In genomic region chr16:67182288-67182687, GRCh38 we compare ENCODE assay signal across 18 cellular contexts. TPM values are rescaled to one million over a fixed set of nuclear protein-coding genes. Genes with fewer than 3 reads are reported as not detected.
DNase-seq lines count a peak whose midpoint lies in the region; TF ChIP-seq lines count a peak whose summit lies in the region.
"Had no signal": no experiment of that assay in that cellular context is flagged by ENCODE, and none has a peak within 500 bp of the region (broad histone marks: within the 10 kb centered on the region; RNA-seq: fewer than 3 reads in every experiment).

No MANE protein-coding gene starts in this region.

- H3K4me1 Mint-ChIP-seq in mesothelial cell of epicardium, result peaks cover 31% of the 10 kb centered on the region

- no peak for TF ChIP-seq POLR2A in adrenal gland (IDR thresholded peaks at IDR 0.05)

- peak overlapping the region; percentile 71 for H3K4me3 ChIP-seq in BLaER1
- H3K4me3 ChIP-seq in Jurkat, Clone E6-1 (ENCODE audit: low read length), result peak overlapping the region; percentile 87; the same call in 1 of the 2 replicates
- H3K4me3 ChIP-seq in adrenal gland, result no peak overlapping the region
- peak overlapping the region; percentile 61 for H3K4me3 ChIP-seq in mesodermal cell (ENCODE audit: extremely low read depth, insufficient read depth, low read length, poor library complexity, severe bottlenecking)

- peak overlapping the region; percentile 86; the same call in 1 of the 2 replicates for H3K9ac ChIP-seq in BLaER1

- H3K27ac Mint-ChIP-seq in mesothelial cell of epicardium, result no peak overlapping the region
- H3K27ac Mint-ChIP-seq: natural killer cell, WTC11 had no signal

- DNase-seq in Jurkat, Clone E6-1 (ENCODE audit: low read depth, low spot score), result no peak
- DNase-seq in adrenal gland, result no peak
- DNase-seq in NAMALWA (ENCODE audit: low spot score), result no peak
- no peak for DNase-seq in activated CD4-positive, CD25-positive, alpha-beta regulatory T cell treated with anti-CD3 and anti-CD28 coated beads, Interleukin-2, amount 50 U/mL, for 72 hours
- DNase-seq in NCI-H2227 (lab: John Stamatoyannopoulos, UW; ENCODE audit: unreplicated experiment), result no peak
- DNase-seq in mesothelial cell of epicardium (ENCODE audit: low spot score in 2 of 2, unreplicated experiment in 2 of 2), result no peak
- DNase-seq: activated gamma-delta T cell treated with Interleukin-2 at 50 U/mL for 16 hours, BE2C, left ventricle myocardium inferior, natural killer cell, NCI-H1694 treated with DMSO at 0.1 percent for 48 hours, NCI-H510A treated with DMSO at 0.1 percent for 48 hours, T-helper 1 cell had no signal

- no peak overlapping the region for H3K4me3 Mint-ChIP-seq in mesothelial cell of epicardium
- H3K4me3 Mint-ChIP-seq: natural killer cell, WTC11 had no signal

- H3K4me1 ChIP-seq in BLaER1, result peaks cover 55% of the 10 kb centered on the region
- peaks cover 40 to 56% of the 10 kb centered on the region in 2 donors for H3K4me1 ChIP-seq in adrenal gland (replicated peaks in 1 of 2)
- peaks cover 21% of the 10 kb centered on the region for H3K4me1 ChIP-seq in mesodermal cell (ENCODE audit: control insufficient read depth, insufficient read depth, low read length, poor library complexity, severe bottlenecking)

- 78 to 90% (median 86%) methylated on average over 2 of the region's 2 CpGs for WGBS in adrenal gland, 4 donors
- 86 to 93% methylated on average over 2 of the region's 2 CpGs for WGBS in mesodermal cell (ENCODE audit: insufficient coverage in 2 of 2), 2 experiments

- H3K27ac ChIP-seq in BLaER1 (no peak overlapping the region), adrenal gland (peak overlapping the region in 3 of 5 donors; percentile 45 to 99 (median 99)), mesodermal cell (ENCODE audit: low read depth, low read length, severe bottlenecking) (no peak overlapping the region)

- H3K27me3 Mint-ChIP-seq in mesothelial cell of epicardium (ENCODE audit: low read depth), result peaks cover 22% of the 10 kb centered on the region

- H3K9me3 Mint-ChIP-seq in mesothelial cell of epicardium, result no peaks in the 10 kb centered on the region
- H3K9me3 Mint-ChIP-seq: natural killer cell, WTC11 had no signal

- H3K4me2 ChIP-seq in BLaER1, result peak overlapping the region; percentile 89

- H3K36me3 ChIP-seq in BLaER1 (0 out of 2 replicates have a peak, but pooled peaks cover 5% of the 10 kb centered on the region), adrenal gland (replicated peaks in 1 of 2) (no peaks in the 10 kb centered on the region), mesodermal cell (ENCODE audit: control insufficient read depth, insufficient read depth, low read length) (peaks cover 19% of the 10 kb centered on the region)
- H3K36me3 ChIP-seq: BE2C, left ventricle myocardium inferior, tibial nerve had no signal

- H3K27me3 ChIP-seq in BLaER1 (peaks cover 41% of the 10 kb centered on the region), adrenal gland (no peaks in the 10 kb centered on the region)
- H3K27me3 ChIP-seq: BE2C had no signal

- H3K9me3 ChIP-seq in BLaER1 (no peaks in the 10 kb centered on the region), adrenal gland (replicated peaks in 1 of 3) (no peaks in the 10 kb centered on the region), mesodermal cell (ENCODE audit: control insufficient read depth, low read length) (no peaks in the 10 kb centered on the region)
- H3K9me3 ChIP-seq: BE2C, left ventricle myocardium inferior, tibial nerve had no signal

- peaks cover 3% of the 10 kb centered on the region for H3K36me3 Mint-ChIP-seq in mesothelial cell of epicardium
- H3K36me3 Mint-ChIP-seq: natural killer cell had no signal

- TF ChIP-seq CTCF in adrenal gland (IDR thresholded peaks at IDR 0.05) (no peak), mesothelial cell of epicardium (IDR thresholded peaks at IDR 0.05; ENCODE audit: unreplicated experiment) (no peak)

- peaks cover 52% of the 10 kb centered on the region for H4K20me1 ChIP-seq in BLaER1

- intact Hi-C loops in adrenal gland (cut with DNase I), result no loop called here

RNA-seq across cellular contexts. Expression of gene MATCAP1, which starts 1.5 kb away (rescaled TPM):
- 53.0 TPM for polyA plus RNA-seq in Jurkat, Clone E6-1 (2012; ENCODE audit: insufficient read depth, insufficient read length)
- total RNA-seq in adrenal gland (100 to 1,000 TPM in 1 of 8 donors, 10 to 100 TPM in 7; 17.1 to 107 (median 49.8) TPM), mesothelial cell of epicardium (121 to 131 TPM (median 129 TPM) in 3 replicates)
- polyA plus RNA-seq in adrenal gland, result 100 to 1,000 TPM in 2 of 3 donors, 10 to 100 TPM in 1; 12.6 to 237 (median 112) TPM
- polyA plus RNA-seq in mesodermal cell (2013, experiment 1 of 2), result 42.3 TPM
- 36.5 TPM for polyA plus RNA-seq in mesodermal cell (2013, experiment 2 of 2)

RNA-seq across cellular contexts. Expression of gene EXOC3L1, which starts 7.6 kb away (rescaled TPM):
- polyA plus RNA-seq in Jurkat, Clone E6-1 (2012; ENCODE audit: insufficient read depth, insufficient read length), result not detected
- total RNA-seq in adrenal gland (10 to 100 TPM in 5 of 8 donors, 1 to 10 TPM in 3; 3.2 to 27.2 (median 11.8) TPM), mesothelial cell of epicardium (0.23 to 0.40 TPM in 2 of 3 replicates, not detected in the other)
- polyA plus RNA-seq in adrenal gland, result 10 to 100 TPM in 2 of 3 donors, under 1 TPM in 1; 0.71 to 26.7 (median 19.9) TPM
- polyA plus RNA-seq in mesodermal cell (2013, experiment 1 of 2), result 30.8 TPM
- polyA plus RNA-seq in mesodermal cell (2013, experiment 2 of 2), result 18.5 TPM
- total RNA-seq: H4, natural killer cell had no signal

RNA-seq across cellular contexts. Expression of gene E2F4, which starts 9.7 kb away (rescaled TPM):
- 101 TPM for polyA plus RNA-seq in Jurkat, Clone E6-1 (2012; ENCODE audit: insufficient read depth, insufficient read length)
- 100 to 1,000 TPM in 1 of 8 donors, 10 to 100 TPM in 7; 48.2 to 122 (median 70.4) TPM for total RNA-seq in adrenal gland
- polyA plus RNA-seq in adrenal gland, result 10 to 100 TPM; 44.4 to 81.0 (median 77.3) TPM
- polyA plus RNA-seq in mesodermal cell (2013, experiment 1 of 2), result 69.4 TPM
- polyA plus RNA-seq in mesodermal cell (2013, experiment 2 of 2), result 57.6 TPM
- total RNA-seq in mesothelial cell of epicardium, result 78.3 to 80.2 TPM (median 79.5 TPM) in 3 replicates

RNA-seq across cellular contexts. Expression of gene NOL3, which starts 11.9 kb away (rescaled TPM):
- 13.8 TPM for polyA plus RNA-seq in Jurkat, Clone E6-1 (2012; ENCODE audit: insufficient read depth, insufficient read length)
- total RNA-seq in adrenal gland, result 100 to 1,000 TPM in 5 of 8 donors, 10 to 100 TPM in 3; 43.1 to 162 (median 110) TPM
- 100 to 1,000 TPM in 2 of 3 donors, 10 to 100 TPM in 1; 58.3 to 168 (median 150) TPM for polyA plus RNA-seq in adrenal gland
- polyA plus RNA-seq in mesodermal cell (2013, experiment 1 of 2), result 11.0 TPM
- 11.2 TPM for polyA plus RNA-seq in mesodermal cell (2013, experiment 2 of 2)
- 14.0 to 15.5 TPM (median 14.2 TPM) in 3 replicates for total RNA-seq in mesothelial cell of epicardium

RNA-seq across cellular contexts. Expression of gene ELMO3, which starts 16.6 kb away (rescaled TPM):
- 4.7 TPM for polyA plus RNA-seq in Jurkat, Clone E6-1 (2012; ENCODE audit: insufficient read depth, insufficient read length)
- total RNA-seq in adrenal gland (1 to 10 TPM in 7 of 8 donors, under 1 TPM in 1; 0.66 to 5.4 (median 1.8) TPM), mesothelial cell of epicardium (9.3 to 10.0 TPM (median 9.7 TPM) in 3 replicates)
- polyA plus RNA-seq in adrenal gland, result 1 to 10 TPM in 2 of 3 donors, under 1 TPM in 1; 0.18 to 7.0 (median 4.6) TPM
- polyA plus RNA-seq in mesodermal cell (2013, experiment 1 of 2), result 2.7 TPM
- polyA plus RNA-seq in mesodermal cell (2013, experiment 2 of 2), result 2.3 TPM

Comparison
In these comparisons a context has a peak if more than half of its experiments do, and no peak if none do; other contexts are left out.
1. H3K27ac ChIP-seq: peak in adrenal gland (3 of 5); none in BLaER1 (single experiment) and mesodermal cell (single experiment).
2. H3K4me3 ChIP-seq: peak in BLaER1 (single experiment), Jurkat, Clone E6-1 (single experiment) and mesodermal cell (single experiment); none in adrenal gland (0 of 4).